In the genomic region with DNA sequence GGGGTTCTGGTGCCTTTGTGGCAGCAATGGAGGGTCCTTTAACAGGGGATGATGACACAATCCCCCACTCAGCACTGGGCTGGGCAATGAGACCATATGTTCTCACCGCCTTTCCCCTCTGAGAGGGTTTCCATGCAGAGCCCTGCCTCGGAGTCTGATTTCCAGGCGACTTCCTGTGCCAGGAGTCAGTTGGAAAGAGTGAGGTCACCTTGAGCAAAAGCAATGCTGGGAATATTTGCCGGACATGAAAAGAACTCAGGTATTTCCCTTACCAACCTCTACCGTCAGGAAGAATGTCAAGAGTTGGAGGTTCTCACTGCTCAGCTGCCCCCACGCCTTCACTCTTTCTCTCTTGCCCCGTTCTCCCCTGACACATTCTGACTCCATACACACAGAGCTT, we compare ENCODE assay signal across 17 cellular contexts.
DNase-seq lines count a peak whose midpoint lies in the region; ATAC-seq, FAIRE-seq and TF ChIP-seq lines count a peak whose summit lies in the region.
"Had no signal": no experiment of that assay in that cellular context is flagged by ENCODE, and none has a peak within 500 bp of the region (broad histone marks: within the 10 kb centered on the region; RNA-seq: fewer than 3 reads in every experiment).

No MANE protein-coding gene starts in this region.

- dilution Hi-C loops in keratinocyte (cut with MboI; ENCODE audit: extremely low pct_ligation_motif_present, low sequenced_read_pairs), result no loop called here

- H3K36me3 ChIP-seq in keratinocyte (ENCODE audit: control insufficient read depth in 2 of 2, extremely low read depth in 1 of 2, insufficient read depth in 2 of 2, low read length in 2 of 2), result no peaks in the 10 kb centered on the region
- no peaks in the 10 kb centered on the region for H3K36me3 ChIP-seq in right lobe of liver
- H3K36me3 ChIP-seq: HAP-1 had no signal

- in situ Hi-C loops in astrocyte of the spinal cord (cut with HindIII; ENCODE audit: low sequenced_read_pairs), result no loop called here

- no peak for FAIRE-seq in keratinocyte (lab: Jason Lieb, UNC)

- peak overlapping the region; percentile 98 for H3K27ac ChIP-seq in keratinocyte (ENCODE audit: control insufficient read depth, insufficient read depth, low read length)
- H3K27ac ChIP-seq in temporal lobe (ENCODE audit: low read depth, low read length), result peak overlapping the region; percentile 17
- H3K27ac ChIP-seq in right lobe of liver, result no peak overlapping the region
- H3K27ac ChIP-seq: SK-N-MC had no signal

- H3K4me2 ChIP-seq in keratinocyte (ENCODE audit: control insufficient read depth, extremely low read depth, insufficient read depth, low read depth, low read length), result peak overlapping the region; percentile 93

- peak overlapping the region; percentile 89 for H3K9ac ChIP-seq in keratinocyte (ENCODE audit: control insufficient read depth, extremely low read depth, insufficient read depth, low read length)

- no peaks in the 10 kb centered on the region for H3K9me1 ChIP-seq in keratinocyte (ENCODE audit: control insufficient read depth, extremely low read depth, insufficient read depth, low read length)

- TF ChIP-seq CTCF in astrocyte of the spinal cord (IDR thresholded peaks at IDR 0.05; ENCODE audit: low read depth, low read length), result no peak
- no peak for TF ChIP-seq CTCF in keratinocyte (optimal IDR thresholded peaks at IDR 0.05 in 1 of 3, IDR thresholded peaks at IDR 0.05 in 1 of 3, conservative IDR thresholded peaks at IDR 0.05 in 1 of 3; ENCODE audit: extremely low read depth in 1 of 3, insufficient read depth in 2 of 3, low read length in 3 of 3)
- TF ChIP-seq CTCF in right lobe of liver (IDR thresholded peaks at IDR 0.05), result no peak

- peak; percentile 46 to 89 for DNase-seq in NCI-H524 (lab: John Stamatoyannopoulos, UW)
- peak; percentile 51 for DNase-seq in astrocyte of the spinal cord (ENCODE audit: low read depth, low spot score)
- no peak for DNase-seq in keratinocyte (ENCODE audit: low read depth, low spot score)
- DNase-seq in activated CD4-positive, alpha-beta T cell treated with anti-CD3 and anti-CD28 coated beads, Interleukin-2, amount 50 U/mL, for 4 hours, result no peak
- no peak for DNase-seq in right lobe of liver
- DNase-seq: activated CD4-positive, alpha-beta T cell treated with anti-CD3 and anti-CD28 coated beads, Interleukin-2, amount 10 ng/mL, durations not matched to agents 24 days and 14 days; activated CD8-positive, alpha-beta memory T cell treated with anti-CD3 and anti-CD28 coated beads, Interleukin-2, amount 50 U/mL, for 48 hours; activated gamma-delta T cell treated with Interleukin-2 at 50 U/mL for 16 hours; AML-193; COR-L47; IMR-90; NCI-H2029; stimulated activated naive CD8-positive, alpha-beta T cell treated with anti-CD3 and anti-CD28 coated beads, Interleukin-15, Interleukin-2, amounts not matched to agents 100 U/mL and 50 U/mL, for 24 hours had no signal

- intact Hi-C loops in right lobe of liver (cut with DNase I), result no loop called here

- no peaks in the 10 kb centered on the region for H3K27me3 ChIP-seq in keratinocyte (ENCODE audit: control insufficient read depth, extremely low read depth, insufficient read depth, low read length)
- no peaks in the 10 kb centered on the region for H3K27me3 ChIP-seq in right lobe of liver

- H3K79me2 ChIP-seq in keratinocyte (ENCODE audit: control insufficient read depth, insufficient read depth, low read length), result no peaks in the 10 kb centered on the region

- H2AFZ ChIP-seq in keratinocyte (ENCODE audit: control insufficient read depth, low read length), result peak overlapping the region; percentile 41

- H3K4me1 ChIP-seq in keratinocyte (ENCODE audit: control insufficient read depth, extremely low read depth, insufficient read depth, low read length) (peaks cover 41% of the 10 kb centered on the region), right lobe of liver (no peaks in the 10 kb centered on the region)
- H3K4me1 ChIP-seq: HAP-1 had no signal

- TF ChIP-seq POLR2A in right lobe of liver (IDR thresholded peaks at IDR 0.05), result no peak

- WGBS in right lobe of liver (ENCODE audit: insufficient coverage, low coverage, low lambda C conversion rate, missing lambda C conversion rate), result 69% methylated on average over 6 of the region's 7 CpGs

- ATAC-seq in right lobe of liver, result no peak
- ATAC-seq in GM21515 (IDR thresholded peaks at IDR 0.05; ENCODE audit: unreplicated experiment), result no peak
- ATAC-seq: stimulated activated naive CD8-positive, alpha-beta T cell treated with anti-CD3 and anti-CD28 coated beads, Interleukin-15, Interleukin-2, amounts not matched to agents 100 U/mL and 50 U/mL, for 24 hours had no signal

- H3K4me3 ChIP-seq in astrocyte of the spinal cord (ENCODE audit: low read depth, low read length) (no peak overlapping the region), keratinocyte (ENCODE audit: control insufficient read depth in 2 of 3, extremely low read depth in 1 of 3, insufficient read depth in 2 of 3, low read depth in 1 of 3, low read length in 3 of 3) (peak overlapping the region in 2 of 3 experiments; percentile 49 to 53), right lobe of liver (no peak overlapping the region)
- H3K4me3 ChIP-seq: HAP-1, SK-N-MC had no signal

- H4K20me1 ChIP-seq in keratinocyte (ENCODE audit: control insufficient read depth, extremely low read depth, insufficient read depth, low read length), result no peaks in the 10 kb centered on the region

- H3K9me3 ChIP-seq in keratinocyte (ENCODE audit: control insufficient read depth, low read depth, low read length) (peaks cover 9% of the 10 kb centered on the region), right lobe of liver (no peaks in the 10 kb centered on the region)

Comparison
In these comparisons a context has a peak if more than half of its experiments do, and no peak if none do; other contexts are left out.
1. DNase-seq: peak in NCI-H524 (2 of 2) and astrocyte of the spinal cord (single experiment); none in keratinocyte (single experiment), activated CD4-positive, alpha-beta T cell treated with anti-CD3 and anti-CD28 coated beads, Interleukin-2, amount 50 U/mL, for 4 hours (0 of 2) and right lobe of liver (0 of 3).
2. H3K4me3 ChIP-seq: peak in keratinocyte (2 of 3); none in astrocyte of the spinal cord (single experiment) and right lobe of liver (0 of 3).
3. H3K27ac ChIP-seq: peak in keratinocyte (single experiment) and temporal lobe (single experiment); none in right lobe of liver (0 of 3).